10 cellular contexts compared by ENCODE assay signal in the genomic region with DNA sequence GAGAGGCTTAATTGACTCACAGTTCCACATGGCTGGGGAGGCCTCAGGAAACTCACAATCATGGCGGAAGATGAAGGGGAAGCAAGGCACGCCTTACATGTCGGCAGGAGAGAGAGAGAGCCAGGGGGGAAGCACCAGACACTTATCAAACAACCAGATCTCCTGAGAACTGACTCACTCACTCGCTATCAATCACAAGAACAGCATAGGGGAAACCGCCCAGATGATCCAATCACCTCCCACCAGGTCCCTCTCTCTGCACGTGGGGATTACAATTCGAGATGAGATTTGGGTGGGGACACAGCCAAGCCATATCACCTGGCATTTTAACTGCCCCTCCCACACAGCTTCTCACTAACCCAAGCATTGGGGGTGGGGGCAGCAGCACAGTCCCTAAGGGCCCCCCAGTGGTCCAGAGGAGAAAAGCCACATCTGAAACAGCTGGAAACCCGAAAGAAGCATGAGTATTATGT.
A peak's percentile ranks its signal among the peaks of the same experiment; 100 is the strongest.
DNase-seq lines count a peak whose midpoint lies in the region; ATAC-seq and TF ChIP-seq lines count a peak whose summit lies in the region.
"Had no signal": no experiment of that assay in that cellular context is flagged by ENCODE, and none has a peak within 500 bp of the region (broad histone marks: within the 10 kb centered on the region; RNA-seq: fewer than 3 reads in every experiment).

No MANE protein-coding gene starts in this region.

- no peak overlapping the region for H3K27ac Mint-ChIP-seq in GM23338
- H3K27ac Mint-ChIP-seq in effector memory CD8-positive, alpha-beta T cell, result no peak overlapping the region

- no peaks in the 10 kb centered on the region for H3K79me2 ChIP-seq in GM23338 (replicated peaks; ENCODE audit: insufficient read depth)

- H3K9ac ChIP-seq in BLaER1 treated with 17β-estradiol and CSF1 and Interleukin-3, amounts not matched to agents 10 nM and 100 nM, result no peak overlapping the region
- H3K9ac ChIP-seq in mesenchymal stem cell (ENCODE audit: low read length), result no peak overlapping the region

- no peaks in the 10 kb centered on the region for H3K9me2 ChIP-seq in GM23338 (ENCODE audit: insufficient read depth)

- peaks cover 2% of the 10 kb centered on the region for H3K27me3 Mint-ChIP-seq in GM23338 (ENCODE audit: insufficient read depth, low read depth, poor library complexity)
- H3K27me3 Mint-ChIP-seq in effector memory CD8-positive, alpha-beta T cell, result peaks cover 8 to 26% of the 10 kb centered on the region in 2 donors

- peaks cover 14% of the 10 kb centered on the region; the same call in 2 of the 3 replicates for H3K4me1 Mint-ChIP-seq in GM23338
- H3K4me1 Mint-ChIP-seq in effector memory CD8-positive, alpha-beta T cell (ENCODE audit: low read depth in 2 of 2), result peaks cover 7 to 11% of the 10 kb centered on the region in 2 donors

- no peak overlapping the region for H2AFZ ChIP-seq in GM23338
- no peak overlapping the region for H2AFZ ChIP-seq in mesenchymal stem cell (ENCODE audit: low read depth, low read length)

- H3K18ac ChIP-seq in mesenchymal stem cell (ENCODE audit: low read depth in 1 of 2, low read length in 2 of 2), result no peak overlapping the region

- no peak overlapping the region for H4K91ac ChIP-seq in mesenchymal stem cell (ENCODE audit: low read length)

- no peak overlapping the region for H3K4ac ChIP-seq in mesenchymal stem cell (ENCODE audit: low read depth in 1 of 2, low read length in 2 of 2)

- H3K27me3 ChIP-seq in BLaER1 treated with 17β-estradiol and CSF1 and Interleukin-3, amounts not matched to agents 10 nM and 100 nM, result no peaks in the 10 kb centered on the region
- H3K27me3 ChIP-seq in GM23338 (ENCODE audit: insufficient read depth) (no peaks in the 10 kb centered on the region), mesenchymal stem cell (ENCODE audit: control insufficient read depth in 1 of 2, insufficient read depth in 1 of 2, low read length in 2 of 2) (peaks cover 15 to 56% of the 10 kb centered on the region in 2 experiments)

- no peaks in the 10 kb centered on the region for H3K79me1 ChIP-seq in mesenchymal stem cell (replicated peaks; ENCODE audit: low read length, poor library complexity, severe bottlenecking)

- no peaks in the 10 kb centered on the region for H3K36me3 ChIP-seq in BLaER1 treated with 17β-estradiol and CSF1 and Interleukin-3, amounts not matched to agents 10 nM and 100 nM
- no peaks in the 10 kb centered on the region for H3K36me3 ChIP-seq in GM23338 (ENCODE audit: insufficient read depth)
- no peaks in the 10 kb centered on the region for H3K36me3 ChIP-seq in mesenchymal stem cell (ENCODE audit: control insufficient read depth in 1 of 2, insufficient read depth in 2 of 2, low read depth in 1 of 2, low read length in 2 of 2)
- H3K36me3 ChIP-seq: prostate gland had no signal

- H3K4me3 ChIP-seq in BLaER1 treated with 17β-estradiol and CSF1 and Interleukin-3, amounts not matched to agents 10 nM and 100 nM, result no peak overlapping the region
- H3K4me3 ChIP-seq in GM23338 (no peak overlapping the region), mesenchymal stem cell (ENCODE audit: insufficient read depth in 1 of 2, low read depth in 1 of 2, low read length in 2 of 2) (no peak overlapping the region)
- H3K4me3 ChIP-seq: prostate gland had no signal

- H3K4me3 Mint-ChIP-seq in GM23338, result no peak overlapping the region
- H3K4me3 Mint-ChIP-seq in effector memory CD8-positive, alpha-beta T cell, result no peak overlapping the region

- peaks cover 0 to 14% (median 10%) of the 10 kb centered on the region in 11 experiments; a peak in 14 of 22 replicates for H3K9me3 ChIP-seq in BLaER1 treated with 17β-estradiol and CSF1 and Interleukin-3, amounts not matched to agents 10 nM and 100 nM (replicated peaks in 1 of 11)
- H3K9me3 ChIP-seq in mesenchymal stem cell (ENCODE audit: control insufficient read depth, low read length), result no peaks in the 10 kb centered on the region
- H3K9me3 ChIP-seq: prostate gland had no signal

- no peak overlapping the region for H3K14ac ChIP-seq in mesenchymal stem cell (ENCODE audit: low read length in 2 of 2)

- H2BK5ac ChIP-seq in mesenchymal stem cell (ENCODE audit: low read depth, low read length, poor library complexity, severe bottlenecking), result no peak overlapping the region

- no peak overlapping the region for H4K8ac ChIP-seq in mesenchymal stem cell (ENCODE audit: low read length)

- H3K4me1 ChIP-seq in BLaER1 treated with 17β-estradiol and CSF1 and Interleukin-3, amounts not matched to agents 10 nM and 100 nM, result peaks cover 13 to 27% (median 17%) of the 10 kb centered on the region in 10 experiments; a peak in 19 of 20 replicates
- no peaks in the 10 kb centered on the region for H3K4me1 ChIP-seq in GM23338 (ENCODE audit: insufficient read depth)
- peaks cover 18% of the 10 kb centered on the region for H3K4me1 ChIP-seq in mesenchymal stem cell (ENCODE audit: control insufficient read depth, insufficient read depth, low read depth, low read length)
- H3K4me1 ChIP-seq: prostate gland had no signal

- H2BK12ac ChIP-seq in mesenchymal stem cell (ENCODE audit: low read length in 2 of 2), result no peak overlapping the region

- peak overlapping the region in 10 of 11 experiments; percentile 42 to 66 (median 55); a peak in 17 of 22 replicates for H3K4me2 ChIP-seq in BLaER1 treated with 17β-estradiol and CSF1 and Interleukin-3, amounts not matched to agents 10 nM and 100 nM
- H3K4me2 ChIP-seq in GM23338, result no peak overlapping the region
- H3K4me2 ChIP-seq in mesenchymal stem cell (ENCODE audit: low read length, poor library complexity, severe bottlenecking), result no peak overlapping the region

- DNase-seq in GM23338 (ENCODE audit: low spot score), result no peak
- peak; percentile 34 for DNase-seq in UCSD-AML1 (lab: John Stamatoyannopoulos, UW; ENCODE audit: unreplicated experiment)
- peak; percentile 18 for DNase-seq in mesenchymal stem cell
- DNase-seq in NCI-H2081 treated with DMSO at 0.1 percent for 48 hours (lab: John Stamatoyannopoulos, UW), result no peak
- DNase-seq in KG1 (lab: John Stamatoyannopoulos, UW), result no peak
- no peak for DNase-seq in effector memory CD8-positive, alpha-beta T cell
- DNase-seq: NCI-H524 treated with DMSO at 0.1 percent for 48 hours had no signal

- no peak overlapping the region for H3K23ac ChIP-seq in mesenchymal stem cell (ENCODE audit: low read length in 2 of 2)

- no peak overlapping the region for H2BK15ac ChIP-seq in mesenchymal stem cell (ENCODE audit: low read depth, poor library complexity, severe bottlenecking)

- no peaks in the 10 kb centered on the region; the same call in 2 of the 3 replicates for H3K9me3 Mint-ChIP-seq in GM23338
- no peaks in the 10 kb centered on the region for H3K9me3 Mint-ChIP-seq in effector memory CD8-positive, alpha-beta T cell

- no peaks in the 10 kb centered on the region; a peak in 1 of 22 replicates for H4K20me1 ChIP-seq in BLaER1 treated with 17β-estradiol and CSF1 and Interleukin-3, amounts not matched to agents 10 nM and 100 nM
- no peaks in the 10 kb centered on the region for H4K20me1 ChIP-seq in GM23338 (replicated peaks; ENCODE audit: insufficient read depth)

- no peak overlapping the region for H2BK120ac ChIP-seq in mesenchymal stem cell (ENCODE audit: low read depth, low read length)

- peaks cover 8% of the 10 kb centered on the region; the same call in 2 of the 3 replicates for H3K36me3 Mint-ChIP-seq in GM23338 (ENCODE audit: low read depth)
- H3K36me3 Mint-ChIP-seq in effector memory CD8-positive, alpha-beta T cell (ENCODE audit: insufficient read depth), result no peaks in the 10 kb centered on the region

- peak overlapping the region in 2 of 11 experiments; percentile 45 to 52; a peak in 1 of 22 replicates for H3K27ac ChIP-seq in BLaER1 treated with 17β-estradiol and CSF1 and Interleukin-3, amounts not matched to agents 10 nM and 100 nM
- H3K27ac ChIP-seq in GM23338 (ENCODE audit: low read depth), result no peak overlapping the region
- H3K27ac ChIP-seq in mesenchymal stem cell (ENCODE audit: low read length, poor library complexity, severe bottlenecking), result no peak overlapping the region
- H3K27ac ChIP-seq: prostate gland had no signal

- 25% methylated on average over 6 of the region's 8 CpGs for WGBS in mesenchymal stem cell

- no peak overlapping the region for H2AK5ac ChIP-seq in mesenchymal stem cell (ENCODE audit: low read length, severe bottlenecking)

- TF ChIP-seq CTCF in GM23338 (conservative IDR thresholded peaks at IDR 0.05; ENCODE audit: low read depth in 2 of 2), result peak in 1 of 2 experiments; percentile 28; a peak in 2 of 4 replicates

- ATAC-seq in GM23338 (peak; percentile 12; the same call in 1 of the 3 replicates), GM21737 (IDR thresholded peaks at IDR 0.05; ENCODE audit: unreplicated experiment) (no peak)
- no peak for ATAC-seq in effector memory CD8-positive, alpha-beta T cell (replicated peaks)

- H3F3A ChIP-seq in GM23338 (replicated peaks; ENCODE audit: low read depth), result no peaks in the 10 kb centered on the region

TF ChIP-seq in GM23338, 12 proteins besides CTCF, POLR2A, EP300 and RAD21 (continues in another document):
- no peak for TF ChIP-seq JUNB (IDR thresholded peaks at IDR 0.05; ENCODE audit: unreplicated experiment)
- no peak for TF ChIP-seq ZNF331 (CRISPR knock-in tag; IDR thresholded peaks at IDR 0.05; ENCODE audit: low read depth)
- no peak for TF ChIP-seq REST (IDR thresholded peaks at IDR 0.05; ENCODE audit: unreplicated experiment)

Comparison
In these comparisons a context has a peak if more than half of its experiments do, and no peak if none do; other contexts are left out.
1. H3K4me2 ChIP-seq: peak in BLaER1 treated with 17β-estradiol and CSF1 and Interleukin-3, amounts not matched to agents 10 nM and 100 nM (10 of 11); none in GM23338 (single experiment) and mesenchymal stem cell (single experiment).
2. DNase-seq: peak in UCSD-AML1 (single experiment) and mesenchymal stem cell (single experiment); none in GM23338 (single experiment), NCI-H2081 treated with DMSO at 0.1 percent for 48 hours (single experiment), KG1 (single experiment) and effector memory CD8-positive, alpha-beta T cell (0 of 3).